16 cellular contexts compared by ENCODE assay signal in the genomic region with DNA sequence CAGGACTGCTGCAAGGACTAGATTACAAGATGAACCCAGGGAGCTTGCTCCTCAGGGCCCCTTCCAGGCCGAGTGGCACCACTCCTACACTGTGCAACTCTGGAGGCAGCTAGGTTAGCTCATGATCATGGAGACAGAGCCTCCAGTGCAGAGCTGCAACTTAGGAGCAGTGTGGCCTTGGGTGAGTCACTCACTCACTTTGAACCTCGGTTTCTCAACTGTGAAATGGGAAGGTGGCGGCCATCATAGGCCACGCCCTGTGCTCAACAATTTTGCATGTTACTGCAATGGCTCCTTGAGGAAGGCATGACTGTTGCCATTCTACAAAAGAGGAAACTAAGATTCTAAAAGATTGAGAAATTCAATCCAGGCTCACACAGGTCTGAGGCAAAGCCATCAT. TPM values are rescaled to one million over a fixed set of nuclear protein-coding genes. Genes with fewer than 3 reads are reported as not detected.
"Had no signal": no experiment of that assay in that cellular context is flagged by ENCODE, and none has a peak within 500 bp of the region (broad histone marks: within the 10 kb centered on the region; RNA-seq: fewer than 3 reads in every experiment).

No MANE protein-coding gene starts in this region.

- H3K79me2 ChIP-seq: hepatocyte had no signal

- ATAC-seq: effector memory CD8-positive, alpha-beta T cell; stimulated activated memory B cell treated with anti-CD40 and anti-IgM and Interleukin-4, amounts not matched to agents 10 μg/mL and 1 μg/mL and 100 μg/mL, for 72 hours; T-cell had no signal

- H3K9me3 Mint-ChIP-seq: activated B cell treated with CpG ODN at 0.5 μM for 24 hours; dendritic cell treated with granulocyte-macrophage colony-stimulating factor and Interleukin-4, amounts not matched to agents 40 ng/mL and 50 ng/mL, for 4 days; effector memory CD8-positive, alpha-beta T cell; stimulated activated memory B cell treated with anti-CD40 and anti-IgM and Interleukin-4, amounts not matched to agents 10 μg/mL and 1 μg/mL and 100 μg/mL, for 72 hours; T-cell had no signal

- H2AFZ ChIP-seq: hepatocyte had no signal

- H3K4me2 ChIP-seq: hepatocyte had no signal

- H3K27ac Mint-ChIP-seq: activated B cell treated with CpG ODN at 0.5 μM for 24 hours; dendritic cell treated with granulocyte-macrophage colony-stimulating factor and Interleukin-4, amounts not matched to agents 40 ng/mL and 50 ng/mL, for 4 days; stimulated activated memory B cell treated with anti-CD40 and anti-IgM and Interleukin-4, amounts not matched to agents 10 μg/mL and 1 μg/mL and 100 μg/mL, for 72 hours; T-cell had no signal

- H3K27me3 ChIP-seq: cardiac muscle cell, hepatocyte, SJCRH30, tibial artery had no signal

- H3K27me3 Mint-ChIP-seq: activated B cell treated with CpG ODN at 0.5 μM for 24 hours; dendritic cell treated with granulocyte-macrophage colony-stimulating factor and Interleukin-4, amounts not matched to agents 40 ng/mL and 50 ng/mL, for 4 days; effector memory CD8-positive, alpha-beta T cell; stimulated activated memory B cell treated with anti-CD40 and anti-IgM and Interleukin-4, amounts not matched to agents 10 μg/mL and 1 μg/mL and 100 μg/mL, for 72 hours; T-cell had no signal

- H3K4me1 ChIP-seq: SJCRH30, tibial artery had no signal

- FAIRE-seq: astrocyte had no signal

- H3K9me3 ChIP-seq: SJCRH30, tibial artery had no signal

- H3K4me3 Mint-ChIP-seq: activated B cell treated with CpG ODN at 0.5 μM for 24 hours; dendritic cell treated with granulocyte-macrophage colony-stimulating factor and Interleukin-4, amounts not matched to agents 40 ng/mL and 50 ng/mL, for 4 days; effector memory CD8-positive, alpha-beta T cell; stimulated activated memory B cell treated with anti-CD40 and anti-IgM and Interleukin-4, amounts not matched to agents 10 μg/mL and 1 μg/mL and 100 μg/mL, for 72 hours; T-cell had no signal

- H3K36me3 ChIP-seq: SJCRH30 had no signal

- H3K4me3 ChIP-seq: cardiac muscle cell, hepatocyte, SJCRH30, tibial artery had no signal

- H3K27ac ChIP-seq: cardiac muscle cell, epithelial cell of prostate, hepatocyte, SJCRH30, tibial artery had no signal

- DNase-seq: activated B cell treated with CpG ODN at 0.5 μM for 24 hours; activated T-cell treated with anti-CD3 and anti-CD28 coated beads, Interleukin-2, amount 50 U/mL, for 1 hour; effector memory CD8-positive, alpha-beta T cell; right cardiac atrium; SJCRH30; T-cell had no signal

- H3K4me1 Mint-ChIP-seq: activated B cell treated with CpG ODN at 0.5 μM for 24 hours; stimulated activated memory B cell treated with anti-CD40 and anti-IgM and Interleukin-4, amounts not matched to agents 10 μg/mL and 1 μg/mL and 100 μg/mL, for 72 hours had no signal

RNA-seq across cellular contexts. Expression of gene CXCR6, which starts 11.2 kb away (rescaled TPM):
- total RNA-seq: activated B cell treated with CpG ODN at 0.5 μM for 24 hours, astrocyte, cardiac muscle cell, hepatocyte, kidney epithelial cell, SJCRH30 had no signal

RNA-seq across cellular contexts. Expression of gene CCR9, which starts 45.8 kb away (rescaled TPM):
- total RNA-seq: astrocyte, kidney epithelial cell, posterior vena cava, right cardiac atrium, SJCRH30 had no signal
- polyA plus RNA-seq: hepatocyte, liver, right cardiac atrium had no signal
